23 cellular contexts compared by ENCODE assay signal in the genomic region with DNA sequence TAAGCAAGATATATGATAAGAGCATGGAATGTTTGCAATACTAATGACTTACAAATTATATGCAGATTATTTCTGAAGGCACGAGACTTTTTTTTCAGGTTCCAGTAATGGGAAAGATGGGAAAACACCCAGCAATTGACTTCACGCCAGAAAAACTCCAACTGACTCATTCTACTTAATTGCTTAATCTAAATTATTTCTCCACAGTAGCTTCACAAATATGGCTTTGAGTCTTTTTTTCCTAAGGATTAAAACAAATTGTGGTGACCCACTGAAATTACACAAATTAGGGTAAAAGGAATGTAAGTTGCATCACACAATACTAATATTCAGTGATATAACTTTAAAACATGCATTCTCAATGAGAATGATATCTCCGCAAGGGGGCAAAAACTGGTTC.
DNase-seq lines count a peak whose midpoint lies in the region; ATAC-seq, FAIRE-seq and TF ChIP-seq lines count a peak whose summit lies in the region.
"Had no signal": no experiment of that assay in that cellular context is flagged by ENCODE, and none has a peak within 500 bp of the region (broad histone marks: within the 10 kb centered on the region; RNA-seq: fewer than 3 reads in every experiment).

No MANE protein-coding gene starts in this region.

- H2AFZ ChIP-seq in HepG2 (ENCODE audit: low read length) = no peak overlapping the region
- H2AFZ ChIP-seq: PC-9 had no signal

- H3K36me3 ChIP-seq in HepG2 (replicated peaks in 1 of 2; ENCODE audit: control insufficient read depth in 1 of 2, insufficient read depth in 2 of 2, low read length in 2 of 2) = no peaks in the 10 kb centered on the region
- H3K36me3 ChIP-seq: BLaER1 treated with 17β-estradiol and CSF1 and Interleukin-3, amounts not matched to agents 10 nM and 100 nM; SJSA1; uterus had no signal

- TF ChIP-seq POLR2A in HepG2 (IDR thresholded peaks at IDR 0.05; ENCODE audit: insufficient read depth in 1 of 2, low read depth in 2 of 2, low read length in 2 of 2) = no peak

- FAIRE-seq in HepG2 (lab: Jason Lieb, UNC) = no peak
- FAIRE-seq: GM18507 had no signal

- BruUV-seq in HepG2 (replicated peaks; lab: Mats Ljungman, UMichigan) = no TSS peak

- H3K9me3 ChIP-seq in HepG2 (ENCODE audit: low read length) = no peaks in the 10 kb centered on the region
- H3K9me3 ChIP-seq: BLaER1 treated with 17β-estradiol and CSF1 and Interleukin-3, amounts not matched to agents 10 nM and 100 nM; SJSA1; uterus had no signal

- H3K4me3 ChIP-seq in epithelial cell of esophagus (ENCODE audit: low read length) (no peak overlapping the region), HepG2 (replicated peaks in 1 of 3; ENCODE audit: insufficient read depth in 1 of 3, low read depth in 2 of 3, low read length in 3 of 3) (no peak overlapping the region)
- H3K4me3 ChIP-seq: BLaER1 treated with 17β-estradiol and CSF1 and Interleukin-3, amounts not matched to agents 10 nM and 100 nM; PC-9; SJSA1; uterus had no signal

- H3K9ac ChIP-seq in HepG2 (ENCODE audit: insufficient read depth, low read depth, low read length) = no peak overlapping the region
- H3K9ac ChIP-seq: BLaER1 treated with 17β-estradiol and CSF1 and Interleukin-3, amounts not matched to agents 10 nM and 100 nM had no signal

- TF ChIP-seq CTCF in epithelial cell of esophagus (IDR thresholded peaks at IDR 0.05; ENCODE audit: insufficient read depth, low read depth, low read length, missing control alignments) (no peak), HepG2 (CRISPR knock-in tag; IDR thresholded peaks at IDR 0.05) (no peak)

- intact Hi-C loops in HepG2 (cut with micrococcal nuclease; ENCODE audit: unreplicated experiment) = no loop called here

- no peak overlapping the region for H3K27ac ChIP-seq in HepG2 (ENCODE audit: extremely low read length, insufficient read depth, low read length)
- H3K27ac ChIP-seq: BLaER1 treated with 17β-estradiol and CSF1 and Interleukin-3, amounts not matched to agents 10 nM and 100 nM; PC-9; SJSA1; uterus had no signal

- H3K79me2 ChIP-seq in HepG2 (ENCODE audit: insufficient read depth, low read length) = no peaks in the 10 kb centered on the region

- H3K4me1 ChIP-seq in HepG2 (ENCODE audit: insufficient read depth, low read length) = peaks cover 7% of the 10 kb centered on the region; the same call in 1 of the 2 replicates
- H3K4me1 ChIP-seq: uterus had no signal

- ATAC-seq in HepG2 = no peak

- WGBS in HepG2 (ENCODE audit: low lambda C conversion rate) = 73% methylated on average over 3 of the region's 3 CpGs

- H3K4me2 ChIP-seq in HepG2 (ENCODE audit: low read depth, low read length) = no peak overlapping the region
- H3K4me2 ChIP-seq: BLaER1 treated with 17β-estradiol and CSF1 and Interleukin-3, amounts not matched to agents 10 nM and 100 nM; PC-9 had no signal

- POLR2A ChIA-PET in HepG2 (lab: Yijun Ruan, JAX) = no interaction called here

- no peaks in the 10 kb centered on the region for H3K27me3 ChIP-seq in HepG2 (ENCODE audit: control insufficient read depth in 1 of 2, insufficient read depth in 2 of 2, low read length in 2 of 2)
- H3K27me3 ChIP-seq: BLaER1 treated with 17β-estradiol and CSF1 and Interleukin-3, amounts not matched to agents 10 nM and 100 nM; SJSA1; uterus had no signal

- TF ChIP-seq RAD21 in HepG2 (CRISPR knock-in tag; IDR thresholded peaks at IDR 0.05) = no peak

- CTCF ChIA-PET in HepG2 (lab: Yijun Ruan, JAX; ENCODE audit: low intra/inter-chr PET ratio, low total read pairs) = no interaction called here

- no peaks in the 10 kb centered on the region for H4K20me1 ChIP-seq in HepG2 (ENCODE audit: insufficient read depth, low read length)
- H4K20me1 ChIP-seq: BLaER1 treated with 17β-estradiol and CSF1 and Interleukin-3, amounts not matched to agents 10 nM and 100 nM had no signal

- in situ Hi-C loops in HepG2 (cut with HindIII; ENCODE audit: extremely low pct_ligation_motif_present, low pct_unique_long_range_greater_than_20kb) = no loop called here

- peak; percentile 85 for DNase-seq in EH (ENCODE audit: low read depth)
- peak; percentile 21 for DNase-seq in NCI-H1048 (lab: John Stamatoyannopoulos, UW)
- peak; percentile 80 for DNase-seq in epithelial cell of esophagus (ENCODE audit: low read depth)
- DNase-seq in renal cortical epithelial cell (ENCODE audit: low read depth) = peak; percentile 87
- no peak for DNase-seq in Ammon's horn (ENCODE audit: low spot score)
- DNase-seq in OCI-M1 (lab: John Stamatoyannopoulos, UW) = no peak
- DNase-seq in HepG2 (ENCODE audit: low spot score) = no peak
- DNase-seq: activated CD4-positive, CD25-positive, alpha-beta regulatory T cell; activated naive CD4-positive, alpha-beta T cell treated with anti-CD3 and anti-CD28 coated beads, Interleukin-2, amount 50 U/mL, for 16 hours; activated T-cell treated with anti-CD3 and anti-CD28 coated beads, Interleukin-2, amount 50 U/mL, for 48 hours; DMS153; H7; hippocampal formation; KBM-7; NCI-H1092; NCI-H2081; NCI-H748 treated with DMSO at 0.1 percent for 48 hours; PC-9; substantia nigra; uterus had no signal

- TF ChIP-seq EP300 in HepG2 (IDR thresholded peaks at IDR 0.05; ENCODE audit: low read depth in 2 of 2, low read length in 2 of 2) (no peak), HepG2 (CRISPR knock-in tag; IDR thresholded peaks at IDR 0.05; ENCODE audit: borderline replicate concordance) (no peak)

TF ChIP-seq in HepG2, 621 proteins besides CTCF, POLR2A, EP300 and RAD21:
- no peak for TF ChIP-seq SMAD9 (CRISPR knock-in tag; IDR thresholded peaks at IDR 0.05)
- no peak for TF ChIP-seq MTF2 (CRISPR knock-in tag; IDR thresholded peaks at IDR 0.05; ENCODE audit: borderline replicate concordance)
- no peak for TF ChIP-seq ZNF263 (CRISPR knock-in tag; IDR thresholded peaks at IDR 0.05)
- TF ChIP-seq ZNF780A (CRISPR knock-in tag; IDR thresholded peaks at IDR 0.05) = no peak
- TF ChIP-seq RFX1 (IDR thresholded peaks at IDR 0.05) = no peak
- no peak for TF ChIP-seq HNRNPH1 (optimal IDR thresholded peaks at IDR 0.05; ENCODE audit: low read depth, low read length)
- no peak for TF ChIP-seq TAF1 (CRISPR knock-in tag; IDR thresholded peaks at IDR 0.05)
- TF ChIP-seq HNRNPUL1 (IDR thresholded peaks at IDR 0.05; ENCODE audit: low read depth, low read length) = no peak
- TF ChIP-seq ZNF441 (CRISPR knock-in tag; IDR thresholded peaks at IDR 0.05; ENCODE audit: borderline replicate concordance) = no peak

Comparison
In these comparisons a context has a peak if more than half of its experiments do, and no peak if none do; other contexts are left out.
1. DNase-seq: peak in EH (single experiment), NCI-H1048 (single experiment), epithelial cell of esophagus (single experiment) and renal cortical epithelial cell (single experiment); none in Ammon's horn (single experiment), OCI-M1 (single experiment) and HepG2 (single experiment).